In genomic region chr19:43337737-43338136, GRCh38 we compare ENCODE assay signal across 18 cellular contexts. TPM values are rescaled to one million over a fixed set of nuclear protein-coding genes. Genes with fewer than 3 reads are reported as not detected.
"Had no signal": no experiment of that assay in that cellular context is flagged by ENCODE, and none has a peak within 500 bp of the region (broad histone marks: within the 10 kb centered on the region; RNA-seq: fewer than 3 reads in every experiment).

No MANE protein-coding gene starts in this region.

- H3K4me3 ChIP-seq: gastroesophageal sphincter, hepatocyte, neural progenitor cell, suprapubic skin, tibial artery had no signal

- H3K4me1 ChIP-seq: gastroesophageal sphincter, neural progenitor cell, suprapubic skin, tibial artery had no signal

- H3K27ac ChIP-seq: gastroesophageal sphincter, hepatocyte, neural progenitor cell, suprapubic skin, tibial artery had no signal

- H3K9me3 ChIP-seq: gastroesophageal sphincter, suprapubic skin, tibial artery had no signal

- H3K27me3 ChIP-seq: hepatocyte, neural progenitor cell, tibial artery had no signal

- DNase-seq: activated B cell treated with CpG ODN at 0.5 μM for 24 hours; activated CD4-positive, alpha-beta T cell treated with anti-CD3 and anti-CD28 coated beads, Interleukin-2, amount 50 U/mL, for 1 hour; activated CD8-positive, alpha-beta T cell treated with anti-CD3 and anti-CD28 coated beads for 36 hours; activated T-cell treated with anti-CD3 and anti-CD28 coated beads, Interleukin-2, amount 50 U/mL, for 4 hours; effector CD8-positive, alpha-beta T cell; erythroblast; natural killer cell; right cardiac atrium; stimulated activated CD4-positive, alpha-beta T cell treated with anti-CD3 and anti-CD28 coated beads, Interleukin-15, amount 100 ng/mL, for 24 hours; stimulated activated CD4-positive, alpha-beta T cell treated with anti-CD3 and anti-CD28 coated beads, Interleukin-2, amount 100 ng/mL, for 24 hours; stimulated activated naive B cell treated with anti-CD40 and anti-IgM and Interleukin-4, amounts not matched to agents 10 μg/mL and 1 μg/mL and 100 μg/mL, for 72 hours; T-helper 1 cell; tibial artery had no signal

- ATAC-seq: activated CD8-positive, alpha-beta T cell treated with anti-CD3 and anti-CD28 coated beads for 36 hours; activated T-cell treated with anti-CD3 and anti-CD28 coated beads, Interleukin-2, amount 50 U/mL, for 4 hours; activated T-helper 17 cell treated with anti-CD3 and anti-CD28 coated beads, Interleukin-2, amount 50 U/mL, for 72 hours; gastroesophageal sphincter; natural killer cell; right cardiac atrium; stimulated activated naive B cell treated with anti-CD40 and anti-IgM and Interleukin-4, amounts not matched to agents 10 μg/mL and 1 μg/mL and 100 μg/mL, for 72 hours had no signal

- H3K36me3 ChIP-seq: gastroesophageal sphincter, neural progenitor cell, suprapubic skin, tibial artery had no signal

RNA-seq across cellular contexts. Expression of gene CD177, which starts 15.7 kb away (rescaled TPM):
- total RNA-seq: activated B cell treated with CpG ODN at 0.5 μM for 24 hours; activated CD8-positive, alpha-beta T cell treated with anti-CD3 and anti-CD28 coated beads for 36 hours; activated T-cell treated with anti-CD3 and anti-CD28 coated beads, Interleukin-2, amount 50 U/mL, for 4 hours; activated T-helper 17 cell treated with anti-CD3 and anti-CD28 coated beads, Interleukin-2, amount 50 U/mL, for 72 hours; natural killer cell had no signal
